ENCODE assay signal across 19 cellular contexts in the genomic region with DNA sequence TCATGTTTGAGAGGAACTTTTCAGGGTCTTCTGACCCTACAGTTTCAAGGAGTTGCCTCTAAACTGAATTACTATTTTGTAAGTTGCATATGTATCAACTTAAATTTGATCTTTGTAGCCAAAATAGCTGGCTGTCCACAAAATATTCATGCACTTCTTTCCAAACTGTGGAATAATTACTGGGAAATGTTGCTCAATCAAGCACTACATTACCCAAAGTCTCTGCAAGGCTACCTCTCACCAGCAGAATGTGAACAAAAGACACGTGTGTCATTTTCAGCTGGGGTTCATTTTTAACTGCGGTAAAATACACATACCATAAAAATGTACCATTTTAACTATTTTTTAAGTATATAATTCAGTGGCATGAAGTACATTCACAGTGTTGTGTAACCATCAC.
"Had no signal": no experiment of that assay in that cellular context is flagged by ENCODE, and none has a peak within 500 bp of the region (broad histone marks: within the 10 kb centered on the region; RNA-seq: fewer than 3 reads in every experiment).

No MANE protein-coding gene starts in this region.

- DNase-seq: KBM-7, MV-4-11, NCI-H1092, NCI-H1105 treated with DMSO at 0.1 percent for 48 hours, NCI-H1417 treated with DMSO at 0.1 percent for 48 hours, NCI-H146, NCI-H1694 treated with DMSO at 0.1 percent for 48 hours, NCI-H1930, NCI-H2081, NCI-H2107, NCI-H2227 treated with DMSO at 0.1 percent for 48 hours, NCI-H524, NCI-H526 treated with DMSO at 0.1 percent for 48 hours, NCI-H774, Right ventricle myocardium superior, RPMI8226, SIG-M5 had no signal

- H3K27me3 ChIP-seq: SJSA1 had no signal

- H3K4me1 ChIP-seq: SJSA1 had no signal

- H3K36me3 ChIP-seq: SJSA1 had no signal

- H3K4me3 ChIP-seq: SJSA1, SK-N-MC had no signal

- H3K27ac ChIP-seq: SJSA1, SK-N-MC had no signal

- H3K9me3 ChIP-seq: SJSA1 had no signal
